24 cellular contexts compared by ENCODE assay signal in genomic region chr3:38515367-38515766, GRCh38. TPM values are rescaled to one million over a fixed set of nuclear protein-coding genes. Genes with fewer than 3 reads are reported as not detected.
DNase-seq lines count a peak whose midpoint lies in the region; ATAC-seq, FAIRE-seq and TF ChIP-seq lines count a peak whose summit lies in the region.
"Had no signal": no experiment of that assay in that cellular context is flagged by ENCODE, and none has a peak within 500 bp of the region (broad histone marks: within the 10 kb centered on the region; RNA-seq: fewer than 3 reads in every experiment).

No MANE protein-coding gene starts in this region.

- no peaks in the 10 kb centered on the region for H3K79me2 ChIP-seq in astrocyte (ENCODE audit: insufficient read depth, low read length)

- peaks cover 15% of the 10 kb centered on the region for H3K4me1 Mint-ChIP-seq in activated CD4-positive, alpha-beta T cell treated with anti-CD3 and anti-CD28 coated beads, Interleukin-2, amount 10 ng/mL, durations not matched to agents 24 days and 14 days
- peaks cover 3% of the 10 kb centered on the region for H3K4me1 Mint-ChIP-seq in astrocyte (ENCODE audit: low read depth, unreplicated experiment)

- H3K4me2 ChIP-seq in astrocyte (ENCODE audit: low read length), result no peak overlapping the region
- H3K4me2 ChIP-seq: A549; BLaER1 treated with 17β-estradiol and CSF1 and Interleukin-3, amounts not matched to agents 10 nM and 100 nM had no signal

- H4K20me1 ChIP-seq in astrocyte (ENCODE audit: insufficient read depth, low read length), result no peaks in the 10 kb centered on the region

- H3K9ac ChIP-seq in astrocyte (ENCODE audit: low read length), result no peak overlapping the region
- no peak overlapping the region for H3K9ac ChIP-seq in kidney (ENCODE audit: low read length in 2 of 2)
- H3K9ac ChIP-seq: BLaER1 treated with 17β-estradiol and CSF1 and Interleukin-3, amounts not matched to agents 10 nM and 100 nM had no signal

- peaks cover 21% of the 10 kb centered on the region for H3K36me3 Mint-ChIP-seq in activated CD4-positive, alpha-beta T cell treated with anti-CD3 and anti-CD28 coated beads, Interleukin-2, amount 10 ng/mL, durations not matched to agents 24 days and 14 days (ENCODE audit: low read depth)
- no peaks in the 10 kb centered on the region for H3K36me3 Mint-ChIP-seq in astrocyte (ENCODE audit: low read depth, unreplicated experiment)

- 88 to 96% (median 95%) methylated on average over 5 to 7 of the region's 7 CpGs for WGBS in spleen, 5 donors

- H3K4me3 ChIP-seq in astrocyte (ENCODE audit: insufficient read depth, low read depth, low read length), result no peak overlapping the region
- H3K4me3 ChIP-seq in kidney (ENCODE audit: low read length in 2 of 2), result no peak overlapping the region
- no peak overlapping the region for H3K4me3 ChIP-seq in spleen
- H3K4me3 ChIP-seq: A549; BLaER1 treated with 17β-estradiol and CSF1 and Interleukin-3, amounts not matched to agents 10 nM and 100 nM had no signal

- TF ChIP-seq POLR2A in spleen (IDR thresholded peaks at IDR 0.05), result no peak

- no peak overlapping the region for H3K27ac ChIP-seq in astrocyte (ENCODE audit: low read depth, low read length)
- no peak overlapping the region for H3K27ac ChIP-seq in kidney (ENCODE audit: low read depth in 2 of 2, low read length in 2 of 2)
- H3K27ac ChIP-seq in spleen, result no peak overlapping the region
- H3K27ac ChIP-seq: 22Rv1; A549; BLaER1 treated with 17β-estradiol and CSF1 and Interleukin-3, amounts not matched to agents 10 nM and 100 nM; C4-2B had no signal

- no peak overlapping the region for H3K27ac Mint-ChIP-seq in activated CD4-positive, alpha-beta T cell treated with anti-CD3 and anti-CD28 coated beads, Interleukin-2, amount 10 ng/mL, durations not matched to agents 24 days and 14 days
- H3K27ac Mint-ChIP-seq in astrocyte (ENCODE audit: unreplicated experiment), result no peak overlapping the region
- H3K27ac Mint-ChIP-seq: B cell; CD4-positive, alpha-beta T cell; CD8-positive, alpha-beta T cell had no signal

- intact Hi-C loops in activated CD4-positive, alpha-beta T cell treated with anti-CD3 and anti-CD28 coated beads, Interleukin-2, amount 10 ng/mL, durations not matched to agents 24 days and 14 days (cut with micrococcal nuclease), result no loop called here
- intact Hi-C loops in kidney (cut with DNase I), result no loop called here
- intact Hi-C loops in spleen (cut with DNase I; ENCODE audit: low total_unique reads), result loop anchor here (10.0 kb wide), 2 partner anchors 329 to 779 kb away; no protein-coding TSS in a partner anchor

- no peaks in the 10 kb centered on the region for H3K27me3 Mint-ChIP-seq in activated CD4-positive, alpha-beta T cell treated with anti-CD3 and anti-CD28 coated beads, Interleukin-2, amount 10 ng/mL, durations not matched to agents 24 days and 14 days
- no peaks in the 10 kb centered on the region for H3K27me3 Mint-ChIP-seq in astrocyte (ENCODE audit: low read depth, unreplicated experiment)
- H3K27me3 Mint-ChIP-seq: B cell; CD4-positive, alpha-beta T cell had no signal

- no peak for TF ChIP-seq CTCF in astrocyte (IDR thresholded peaks at IDR 0.05; ENCODE audit: insufficient read depth, low read depth, low read length)
- TF ChIP-seq CTCF in kidney (IDR thresholded peaks at IDR 0.05; ENCODE audit: borderline replicate concordance, extremely low read depth, insufficient read depth), result no peak
- TF ChIP-seq CTCF in spleen (IDR thresholded peaks at IDR 0.05 in 8 of 11, conservative IDR thresholded peaks at IDR 0.05 in 3 of 11), result no peak

- peak; percentile 50 for DNase-seq in activated CD4-positive, alpha-beta T cell treated with anti-CD3 and anti-CD28 coated beads, Interleukin-2, amount 10 ng/mL, durations not matched to agents 24 days and 14 days
- no peak for DNase-seq in activated CD4-positive, alpha-beta T cell treated with anti-CD3 and anti-CD28 coated beads, Interleukin-2, amount 50 U/mL, for 1 hour
- no peak for DNase-seq in astrocyte (ENCODE audit: low read depth)
- peak; percentile 68 for DNase-seq in kidney
- DNase-seq in spleen, result peak; percentile 41
- DNase-seq in GM19239 (ENCODE audit: insufficient read length, low spot score), result no peak
- no peak for DNase-seq in NCI-H2029 (lab: John Stamatoyannopoulos, UW)
- DNase-seq: AML-193; Caco-2; Calu3; CD4-positive, alpha-beta T cell; CD8-positive, alpha-beta T cell; DMS79 treated with DMSO at 0.1 percent for 48 hours; GF-D8 had no signal

- no peaks in the 10 kb centered on the region for H3K27me3 ChIP-seq in astrocyte (ENCODE audit: insufficient read depth, low read length)
- H3K27me3 ChIP-seq in spleen (replicated peaks in 1 of 7), result no peaks in the 10 kb centered on the region
- H3K27me3 ChIP-seq: BLaER1 treated with 17β-estradiol and CSF1 and Interleukin-3, amounts not matched to agents 10 nM and 100 nM had no signal

- H2AFZ ChIP-seq in astrocyte (ENCODE audit: low read depth, low read length), result no peak overlapping the region

- ATAC-seq in GM18873 (IDR thresholded peaks at IDR 0.05; ENCODE audit: low FRiP score, unreplicated experiment), result no peak
- ATAC-seq: A549; CD8-positive, alpha-beta T cell had no signal

- H3K36me3 ChIP-seq in astrocyte (ENCODE audit: insufficient read depth, low read length), result peaks cover 6% of the 10 kb centered on the region
- H3K36me3 ChIP-seq in kidney (ENCODE audit: control insufficient read depth in 1 of 2, insufficient read depth in 2 of 2, low read length in 2 of 2), result peaks cover 0 to 6% of the 10 kb centered on the region in 2 donors
- H3K36me3 ChIP-seq in spleen, result peaks cover 0 to 88% (median 33%) of the 10 kb centered on the region in 6 donors

- H3K4me1 ChIP-seq in astrocyte (ENCODE audit: insufficient read depth, low read length) (no peaks in the 10 kb centered on the region), kidney (ENCODE audit: control insufficient read depth in 1 of 2, insufficient read depth in 1 of 2, low read depth in 1 of 2, low read length in 2 of 2) (no peaks in the 10 kb centered on the region), spleen (peaks cover 0 to 14% (median 0%) of the 10 kb centered on the region in 6 donors)
- H3K4me1 ChIP-seq: Caco-2 had no signal

- H3K9me3 Mint-ChIP-seq in activated CD4-positive, alpha-beta T cell treated with anti-CD3 and anti-CD28 coated beads, Interleukin-2, amount 10 ng/mL, durations not matched to agents 24 days and 14 days, result no peaks in the 10 kb centered on the region
- H3K9me3 Mint-ChIP-seq in astrocyte (ENCODE audit: unreplicated experiment), result no peaks in the 10 kb centered on the region
- H3K9me3 Mint-ChIP-seq: CD4-positive, alpha-beta T cell; CD8-positive, alpha-beta T cell had no signal

- H3K9me3 ChIP-seq in astrocyte (ENCODE audit: insufficient read depth, low read depth, low read length) (no peaks in the 10 kb centered on the region), kidney (ENCODE audit: control insufficient read depth in 1 of 2, low read length in 2 of 2) (no peaks in the 10 kb centered on the region), spleen (no peaks in the 10 kb centered on the region)
- H3K9me3 ChIP-seq: A549; BLaER1 treated with 17β-estradiol and CSF1 and Interleukin-3, amounts not matched to agents 10 nM and 100 nM; Caco-2 had no signal

- H3K4me3 Mint-ChIP-seq in activated CD4-positive, alpha-beta T cell treated with anti-CD3 and anti-CD28 coated beads, Interleukin-2, amount 10 ng/mL, durations not matched to agents 24 days and 14 days, result no peak overlapping the region
- H3K4me3 Mint-ChIP-seq in astrocyte (ENCODE audit: unreplicated experiment), result peak overlapping the region; percentile 15
- H3K4me3 Mint-ChIP-seq: B cell; CD4-positive, alpha-beta T cell; CD8-positive, alpha-beta T cell had no signal

- FAIRE-seq in astrocyte (lab: Jason Lieb, UNC) (no peak), kidney (lab: Jason Lieb, UNC) (no peak), GM19239 (lab: Jason Lieb, UNC) (no peak)
- FAIRE-seq: A549, D721Med, G401.6, GM12892, GM18507 had no signal

RNA-seq across cellular contexts. Expression of gene EXOG, which starts 19.2 kb away (rescaled TPM):
- total RNA-seq in activated CD4-positive, alpha-beta T cell treated with anti-CD3 and anti-CD28 coated beads, Interleukin-2, amount 10 ng/mL, durations not matched to agents 24 days and 14 days, result 18.0 and 20.8 TPM in 2 replicates
- total RNA-seq in astrocyte (11.5 and 12.0 TPM in 2 replicates), kidney (16.4 TPM), spleen (10 to 100 TPM; 16.9 to 20.9 (median 19.2) TPM)
- polyA plus RNA-seq in kidney (ENCODE audit: insufficient read depth, low read depth, low replicate concordance) (5.5 TPM), spleen (1 to 10 TPM; 3.9 to 8.6 (median 8.2) TPM)

Comparison
In these comparisons a context has a peak if more than half of its experiments do, and no peak if none do; other contexts are left out.
1. DNase-seq: peak in activated CD4-positive, alpha-beta T cell treated with anti-CD3 and anti-CD28 coated beads, Interleukin-2, amount 10 ng/mL, durations not matched to agents 24 days and 14 days (single experiment), kidney (single experiment) and spleen (single experiment); none in activated CD4-positive, alpha-beta T cell treated with anti-CD3 and anti-CD28 coated beads, Interleukin-2, amount 50 U/mL, for 1 hour (single experiment), astrocyte (single experiment), GM19239 (single experiment) and NCI-H2029 (single experiment).